1 cellular context compared by ENCODE assay signal in the genomic region with DNA sequence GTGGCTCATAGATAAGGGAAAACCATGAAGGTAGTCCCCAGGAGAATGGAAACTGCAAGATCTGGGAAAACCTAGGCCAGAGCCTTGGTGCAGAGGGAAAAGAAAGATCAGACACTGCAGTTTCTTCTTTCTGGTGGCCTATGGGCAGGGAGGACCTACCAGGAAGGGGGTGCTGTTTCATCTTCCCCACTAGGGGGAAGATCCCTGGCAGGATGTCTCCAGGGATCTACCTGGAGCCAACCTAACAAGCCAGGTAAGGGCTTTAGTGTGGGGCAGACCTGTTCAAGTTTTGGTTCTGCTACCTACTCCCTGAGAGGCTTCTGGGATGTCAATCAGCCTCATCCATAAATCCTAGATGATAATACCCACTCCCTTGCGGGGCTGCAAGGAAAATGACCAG.
TF ChIP-seq lines count a peak whose summit lies in the region.

No MANE protein-coding gene starts in this region.

TF ChIP-seq in HCT116, 20 proteins besides CTCF, POLR2A, EP300 and RAD21 (continued from another document):
- TF ChIP-seq, protein P1, sequence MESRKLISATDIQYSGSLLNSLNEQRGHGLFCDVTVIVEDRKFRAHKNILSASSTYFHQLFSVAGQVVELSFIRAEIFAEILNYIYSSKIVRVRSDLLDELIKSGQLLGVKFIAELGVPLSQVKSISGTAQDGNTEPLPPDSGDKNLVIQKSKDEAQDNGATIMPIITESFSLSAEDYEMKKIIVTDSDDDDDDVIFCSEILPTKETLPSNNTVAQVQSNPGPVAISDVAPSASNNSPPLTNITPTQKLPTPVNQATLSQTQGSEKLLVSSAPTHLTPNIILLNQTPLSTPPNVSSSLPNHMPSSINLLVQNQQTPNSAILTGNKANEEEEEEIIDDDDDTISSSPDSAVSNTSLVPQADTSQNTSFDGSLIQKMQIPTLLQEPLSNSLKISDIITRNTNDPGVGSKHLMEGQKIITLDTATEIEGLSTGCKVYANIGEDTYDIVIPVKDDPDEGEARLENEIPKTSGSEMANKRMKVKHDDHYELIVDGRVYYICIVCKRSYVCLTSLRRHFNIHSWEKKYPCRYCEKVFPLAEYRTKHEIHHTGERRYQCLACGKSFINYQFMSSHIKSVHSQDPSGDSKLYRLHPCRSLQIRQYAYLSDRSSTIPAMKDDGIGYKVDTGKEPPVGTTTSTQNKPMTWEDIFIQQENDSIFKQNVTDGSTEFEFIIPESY (IDR thresholded peaks at IDR 0.05; ENCODE audit: extremely low read depth, insufficient replicate concordance, low read length): no peak
- TF ChIP-seq ELF1 (IDR thresholded peaks at IDR 0.05; ENCODE audit: borderline replicate concordance, low read depth) (no peak), SIN3A (IDR thresholded peaks at IDR 0.05; ENCODE audit: low read depth) (no peak), SRF (IDR thresholded peaks at IDR 0.05; ENCODE audit: low read depth) (no peak), ZFX (IDR thresholded peaks at IDR 0.05) (no peak), CBX3 (IDR thresholded peaks at IDR 0.05; ENCODE audit: low read depth) (no peak), SP1 (IDR thresholded peaks at IDR 0.05; ENCODE audit: low read depth) (no peak), CEBPB (IDR thresholded peaks at IDR 0.05; ENCODE audit: low read depth) (no peak), ZNF274 (IDR thresholded peaks at IDR 0.05; ENCODE audit: low read depth, low read length) (no peak), POLR2AphosphoS5 (IDR thresholded peaks at IDR 0.05; ENCODE audit: low read depth, low read length) (no peak), EZH2phosphoT487 (IDR thresholded peaks at IDR 0.05; ENCODE audit: borderline replicate concordance) (no peak), EZH2 (IDR thresholded peaks at IDR 0.05) (no peak)
- TF ChIP-seq, protein P2, sequence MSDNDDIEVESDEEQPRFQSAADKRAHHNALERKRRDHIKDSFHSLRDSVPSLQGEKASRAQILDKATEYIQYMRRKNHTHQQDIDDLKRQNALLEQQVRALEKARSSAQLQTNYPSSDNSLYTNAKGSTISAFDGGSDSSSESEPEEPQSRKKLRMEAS (IDR thresholded peaks at IDR 0.05): no peak
- TF ChIP-seq, protein P3, sequence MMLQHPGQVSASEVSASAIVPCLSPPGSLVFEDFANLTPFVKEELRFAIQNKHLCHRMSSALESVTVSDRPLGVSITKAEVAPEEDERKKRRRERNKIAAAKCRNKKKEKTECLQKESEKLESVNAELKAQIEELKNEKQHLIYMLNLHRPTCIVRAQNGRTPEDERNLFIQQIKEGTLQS (IDR thresholded peaks at IDR 0.05): no peak
- TF ChIP-seq, protein P4, sequence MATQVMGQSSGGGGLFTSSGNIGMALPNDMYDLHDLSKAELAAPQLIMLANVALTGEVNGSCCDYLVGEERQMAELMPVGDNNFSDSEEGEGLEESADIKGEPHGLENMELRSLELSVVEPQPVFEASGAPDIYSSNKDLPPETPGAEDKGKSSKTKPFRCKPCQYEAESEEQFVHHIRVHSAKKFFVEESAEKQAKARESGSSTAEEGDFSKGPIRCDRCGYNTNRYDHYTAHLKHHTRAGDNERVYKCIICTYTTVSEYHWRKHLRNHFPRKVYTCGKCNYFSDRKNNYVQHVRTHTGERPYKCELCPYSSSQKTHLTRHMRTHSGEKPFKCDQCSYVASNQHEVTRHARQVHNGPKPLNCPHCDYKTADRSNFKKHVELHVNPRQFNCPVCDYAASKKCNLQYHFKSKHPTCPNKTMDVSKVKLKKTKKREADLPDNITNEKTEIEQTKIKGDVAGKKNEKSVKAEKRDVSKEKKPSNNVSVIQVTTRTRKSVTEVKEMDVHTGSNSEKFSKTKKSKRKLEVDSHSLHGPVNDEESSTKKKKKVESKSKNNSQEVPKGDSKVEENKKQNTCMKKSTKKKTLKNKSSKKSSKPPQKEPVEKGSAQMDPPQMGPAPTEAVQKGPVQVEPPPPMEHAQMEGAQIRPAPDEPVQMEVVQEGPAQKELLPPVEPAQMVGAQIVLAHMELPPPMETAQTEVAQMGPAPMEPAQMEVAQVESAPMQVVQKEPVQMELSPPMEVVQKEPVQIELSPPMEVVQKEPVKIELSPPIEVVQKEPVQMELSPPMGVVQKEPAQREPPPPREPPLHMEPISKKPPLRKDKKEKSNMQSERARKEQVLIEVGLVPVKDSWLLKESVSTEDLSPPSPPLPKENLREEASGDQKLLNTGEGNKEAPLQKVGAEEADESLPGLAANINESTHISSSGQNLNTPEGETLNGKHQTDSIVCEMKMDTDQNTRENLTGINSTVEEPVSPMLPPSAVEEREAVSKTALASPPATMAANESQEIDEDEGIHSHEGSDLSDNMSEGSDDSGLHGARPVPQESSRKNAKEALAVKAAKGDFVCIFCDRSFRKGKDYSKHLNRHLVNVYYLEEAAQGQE (IDR thresholded peaks at IDR 0.05; ENCODE audit: low read depth): no peak
TF ChIP-seq in HCT116: peak in this region for 0.
